ENCODE assay signal across 8 cellular contexts in genomic region chr20:20710847-20711315, GRCh38. TPM values are rescaled to one million over a fixed set of nuclear protein-coding genes. Genes with fewer than 3 reads are reported as not detected.
DNase-seq lines count a peak whose midpoint lies in the region; ATAC-seq, FAIRE-seq and TF ChIP-seq lines count a peak whose summit lies in the region.

No MANE protein-coding gene starts in this region.

- H3K4me3 ChIP-seq in HUES64 (ENCODE audit: low read length) (peak overlapping the region; percentile 73; the same call in 1 of the 2 replicates), HepG2 (replicated peaks in 1 of 3; ENCODE audit: insufficient read depth in 1 of 3, low read depth in 2 of 3, low read length in 3 of 3) (peak overlapping the region; percentile 83 to 99 (median 94); a peak in 5 of 6 replicates), vagina (peak overlapping the region; percentile 87 to 89)

- H2AFZ ChIP-seq in HepG2 (ENCODE audit: low read length): peak overlapping the region; percentile 21

- H3K4me1 ChIP-seq in HUES64 (ENCODE audit: insufficient read depth, low read length) (peaks cover 12% of the 10 kb centered on the region; the same call in 1 of the 2 replicates), HepG2 (ENCODE audit: insufficient read depth, low read length) (peaks cover 52% of the 10 kb centered on the region), vagina (peaks cover 19% of the 10 kb centered on the region)

- H3K9ac ChIP-seq in HUES64 (ENCODE audit: low read depth, low read length) (no peak overlapping the region), HepG2 (ENCODE audit: insufficient read depth, low read depth, low read length) (peak overlapping the region; percentile 83)

- no peaks in the 10 kb centered on the region for H3K27me3 Mint-ChIP-seq in activated CD8-positive, alpha-beta T cell treated with anti-CD3 and anti-CD28 coated beads, Interleukin-2, amount 10 ng/mL, durations not matched to agents 7 days and 5 days (ENCODE audit: low read depth)

- POLR2A ChIA-PET in activated CD8-positive, alpha-beta T cell treated with anti-CD3 and anti-CD28 coated beads, Interleukin-2, amount 10 ng/mL, durations not matched to agents 7 days and 5 days (lab: Charles Lee): interaction anchor here (0.6 to 0.9 kb wide), 2 partner anchors 105 to 659 kb away, joined by 3 to 4 read pairs; partner anchors contain the start of genes CFAP61 and CRNKL1
- POLR2A ChIA-PET in HepG2 (lab: Yijun Ruan, JAX): interaction anchor here (1.2 kb wide), 2 partner anchors 10 to 12 kb away, joined by 6 read pairs; no protein-coding TSS in a partner anchor

- H3K79me2 ChIP-seq in HepG2 (ENCODE audit: insufficient read depth, low read length): peaks cover 48% of the 10 kb centered on the region

- TF ChIP-seq CTCF in HepG2 (CRISPR knock-in tag; IDR thresholded peaks at IDR 0.05) (no peak), vagina (IDR thresholded peaks at IDR 0.05) (no peak)

- no peak for TF ChIP-seq RAD21 in HepG2 (CRISPR knock-in tag; IDR thresholded peaks at IDR 0.05)

- no TSS peak for BruUV-seq in HepG2 (replicated peaks; lab: Mats Ljungman, UMichigan)

- peak; percentile 53 for DNase-seq in SIG-M5 treated with dmso at 0.1 percent for 504 hours (lab: John Stamatoyannopoulos, UW; ENCODE audit: unreplicated experiment)
- DNase-seq in SIG-M5 (lab: John Stamatoyannopoulos, UW): no peak
- DNase-seq in activated CD8-positive, alpha-beta T cell treated with anti-CD3 and anti-CD28 coated beads, Interleukin-2, amount 10 ng/mL, durations not matched to agents 7 days and 5 days: peak; percentile 58
- DNase-seq in HepG2 (ENCODE audit: low spot score): peak; percentile 90
- DNase-seq in vagina (ENCODE audit: extremely low spot score in 2 of 2): peak in 1 of 2 donors; percentile 13
- DNase-seq in putamen (ENCODE audit: low spot score): no peak

- TF ChIP-seq EP300 in HepG2 (IDR thresholded peaks at IDR 0.05; ENCODE audit: low read depth in 2 of 2, low read length in 2 of 2): peak; percentile 76 to 83; a peak in 3 of 4 replicates
- TF ChIP-seq EP300 in HepG2 (CRISPR knock-in tag; IDR thresholded peaks at IDR 0.05; ENCODE audit: borderline replicate concordance): peak; percentile 61; the same call in 1 of the 2 replicates

- no peaks in the 10 kb centered on the region for H3K27me3 ChIP-seq in HUES64 (ENCODE audit: insufficient read depth, low read length)
- H3K27me3 ChIP-seq in HepG2 (ENCODE audit: control insufficient read depth in 1 of 2, insufficient read depth in 2 of 2, low read length in 2 of 2): no peaks in the 10 kb centered on the region; a peak in 2 of 5 replicates
- no peaks in the 10 kb centered on the region for H3K27me3 ChIP-seq in vagina

- in situ Hi-C loops in HepG2 (cut with HindIII; ENCODE audit: extremely low pct_ligation_motif_present, low pct_unique_long_range_greater_than_20kb): no loop called here

- intact Hi-C loops in HepG2 (cut with micrococcal nuclease; ENCODE audit: unreplicated experiment) (loop anchor here (5.0 kb wide), 1 partner anchor 591 kb away; the partner anchor contains the start of gene XRN2), vagina (cut with DNase I) (no loop called here)

- WGBS in HUES64: 78% methylated on average over 5 of the region's 5 CpGs
- WGBS in HepG2 (ENCODE audit: low lambda C conversion rate): under 1% methylated on average over 5 of the region's 5 CpGs

- peaks cover 9% of the 10 kb centered on the region for H3K36me3 Mint-ChIP-seq in activated CD8-positive, alpha-beta T cell treated with anti-CD3 and anti-CD28 coated beads, Interleukin-2, amount 10 ng/mL, durations not matched to agents 7 days and 5 days (ENCODE audit: low read depth)

- H3K36me3 ChIP-seq in HUES64 (ENCODE audit: insufficient read depth, low read length) (no peaks in the 10 kb centered on the region), HepG2 (replicated peaks in 1 of 2; ENCODE audit: control insufficient read depth in 1 of 2, insufficient read depth in 2 of 2, low read length in 2 of 2) (no peaks in the 10 kb centered on the region), vagina (no peaks in the 10 kb centered on the region)

- H3K4me1 Mint-ChIP-seq in activated CD8-positive, alpha-beta T cell treated with anti-CD3 and anti-CD28 coated beads, Interleukin-2, amount 10 ng/mL, durations not matched to agents 7 days and 5 days (ENCODE audit: low read depth): peaks cover 26% of the 10 kb centered on the region

- ATAC-seq in activated CD8-positive, alpha-beta T cell treated with anti-CD3 and anti-CD28 coated beads, Interleukin-2, amount 10 ng/mL, durations not matched to agents 7 days and 5 days: no peak
- peak; percentile 57 for ATAC-seq in HepG2
- no peak for ATAC-seq in HG02970 (IDR thresholded peaks at IDR 0.05; ENCODE audit: low FRiP score, unreplicated experiment)

- H3K9me3 ChIP-seq in HUES64 (ENCODE audit: insufficient read depth, low read depth, low read length) (no peaks in the 10 kb centered on the region), HepG2 (ENCODE audit: low read length) (no peaks in the 10 kb centered on the region), vagina (no peaks in the 10 kb centered on the region)

- no peaks in the 10 kb centered on the region for H3K9me3 Mint-ChIP-seq in activated CD8-positive, alpha-beta T cell treated with anti-CD3 and anti-CD28 coated beads, Interleukin-2, amount 10 ng/mL, durations not matched to agents 7 days and 5 days (ENCODE audit: insufficient read depth)

- H3K27ac ChIP-seq in HUES64 (ENCODE audit: low read depth, low read length) (no peak overlapping the region), HepG2 (ENCODE audit: extremely low read length, insufficient read depth, low read length) (peak overlapping the region; percentile 58), vagina (peak overlapping the region; percentile 83)

- H3K4me3 Mint-ChIP-seq in activated CD8-positive, alpha-beta T cell treated with anti-CD3 and anti-CD28 coated beads, Interleukin-2, amount 10 ng/mL, durations not matched to agents 7 days and 5 days: peak overlapping the region; percentile 87

- H4K20me1 ChIP-seq in HepG2 (ENCODE audit: insufficient read depth, low read length): no peaks in the 10 kb centered on the region

- CTCF ChIA-PET in activated CD8-positive, alpha-beta T cell treated with anti-CD3 and anti-CD28 coated beads, Interleukin-2, amount 10 ng/mL, durations not matched to agents 7 days and 5 days (lab: Charles Lee): interaction anchor here (0.9 kb wide), 1 partner anchor 117 kb away, joined by 3 read pairs; no protein-coding TSS in a partner anchor
- CTCF ChIA-PET in HepG2 (lab: Yijun Ruan, JAX; ENCODE audit: low intra/inter-chr PET ratio, low total read pairs): no interaction called here

- H3K27ac Mint-ChIP-seq in activated CD8-positive, alpha-beta T cell treated with anti-CD3 and anti-CD28 coated beads, Interleukin-2, amount 10 ng/mL, durations not matched to agents 7 days and 5 days: peak overlapping the region; percentile 88

- FAIRE-seq in HepG2 (lab: Jason Lieb, UNC): peak; percentile 73

- peak overlapping the region; percentile 98 for H3K4me2 ChIP-seq in HepG2 (ENCODE audit: low read depth, low read length)

- peak in 1 of 2 experiments; percentile 36; a peak in 1 of 4 replicates for TF ChIP-seq POLR2A in HepG2 (IDR thresholded peaks at IDR 0.05; ENCODE audit: insufficient read depth in 1 of 2, low read depth in 2 of 2, low read length in 2 of 2)
- no peak for TF ChIP-seq POLR2A in vagina (IDR thresholded peaks at IDR 0.05)

TF ChIP-seq in HepG2, 621 proteins besides CTCF, POLR2A, EP300 and RAD21 (continues in another document):
- no peak for TF ChIP-seq RNF219 (CRISPR knock-in tag; IDR thresholded peaks at IDR 0.05)

RNA-seq across cellular contexts. Expression of gene RALGAPA2, which starts 1.6 kb away (rescaled TPM):
- polyA plus RNA-seq in HUES64 (2013, experiment 1 of 2): 11.2 TPM
- polyA plus RNA-seq in HUES64 (2013, experiment 2 of 2): 9.7 TPM
- total RNA-seq in activated CD8-positive, alpha-beta T cell treated with anti-CD3 and anti-CD28 coated beads, Interleukin-2, amount 10 ng/mL, durations not matched to agents 7 days and 5 days: 10 to 100 TPM; 21.8 to 22.8 TPM
- total RNA-seq in HepG2 (2016; rRNA removed; fragmentation: Illumina TruSeq; extraction: Trizol): 17.7 and 18.3 TPM in 2 replicates
- total RNA-seq in HepG2 (2016; cell fraction: cytosol; rRNA removed; fragmentation: Illumina TruSeq; extraction: Trizol; ENCODE audit: low read depth): 3.1 and 4.5 TPM in 2 replicates
- total RNA-seq in HepG2 (2016; cell fraction: insoluble cytoplasmic fraction; rRNA removed; fragmentation: Illumina TruSeq; extraction: Trizol): 16.3 and 18.8 TPM in 2 replicates
- total RNA-seq in HepG2 (2016; cell fraction: membrane; rRNA removed; fragmentation: Illumina TruSeq; extraction: Trizol): 6.5 and 7.8 TPM in 2 replicates
- total RNA-seq in HepG2 (2016; cell fraction: nucleus; rRNA removed; fragmentation: Illumina TruSeq; extraction: Trizol): 29.6 and 31.7 TPM in 2 replicates
- polyA plus RNA-seq in HepG2 (2011; rRNA removed): 13.8 and 15.7 TPM in 2 replicates
- 8.0 and 13.3 TPM in 2 replicates for polyA plus RNA-seq in HepG2 (2011; cell fraction: cytosol; rRNA removed)
- polyA plus RNA-seq in HepG2 (2011; cell fraction: nucleus; rRNA removed): 38.4 and 38.5 TPM in 2 replicates
- polyA plus RNA-seq in HepG2 (2012): 18.4 and 27.5 TPM in 2 replicates
- polyA plus RNA-seq in HepG2 (2016; cell fraction: cytosol; fragmentation: Illumina TruSeq; extraction: Trizol; ENCODE audit: low read depth): 0.49 and 0.67 TPM in 2 replicates
- 8.9 and 11.7 TPM in 2 replicates for polyA plus RNA-seq in HepG2 (2016; cell fraction: insoluble cytoplasmic fraction; fragmentation: Illumina TruSeq; extraction: Trizol; ENCODE audit: low read depth)
- 1.2 and 1.7 TPM in 2 replicates for polyA plus RNA-seq in HepG2 (2016; cell fraction: membrane; fragmentation: Illumina TruSeq; extraction: Trizol; ENCODE audit: low read depth)
- polyA plus RNA-seq in HepG2 (2016; cell fraction: nucleus; fragmentation: Illumina TruSeq; extraction: Trizol; ENCODE audit: insufficient read depth, low read depth): 17.2 and 18.1 TPM in 2 replicates
- 7.3 and 40.9 TPM in 2 replicates for polyA minus RNA-seq in HepG2 (2011; rRNA and poly(A)+ RNA removed; ENCODE audit: low replicate concordance)
- polyA minus RNA-seq in HepG2 (2011; cell fraction: cytosol; rRNA and poly(A)+ RNA removed): 20.8 and 29.0 TPM in 2 replicates
- 158 and 172 TPM in 2 replicates for polyA minus RNA-seq in HepG2 (2011; cell fraction: nucleus; rRNA and poly(A)+ RNA removed)
- 31.9 TPM for total RNA-seq in vagina

Comparison
In these comparisons a context has a peak if more than half of its experiments do, and no peak if none do; other contexts are left out.
1. DNase-seq: peak in SIG-M5 treated with dmso at 0.1 percent for 504 hours (single experiment), activated CD8-positive, alpha-beta T cell treated with anti-CD3 and anti-CD28 coated beads, Interleukin-2, amount 10 ng/mL, durations not matched to agents 7 days and 5 days (single experiment) and HepG2 (single experiment); none in SIG-M5 (single experiment) and putamen (single experiment).
2. Peak in every context shown above with its lines, with median percentiles within 50 percentile points of each other: H3K4me3 ChIP-seq.